Comparison of ENCODE assay signal across 13 cellular contexts in genomic region chr10:119644215-119644826, GRCh38. TPM values are rescaled to one million over a fixed set of nuclear protein-coding genes. Genes with fewer than 3 reads are reported as not detected.
DNase-seq lines count a peak whose midpoint lies in the region; ATAC-seq and TF ChIP-seq lines count a peak whose summit lies in the region.
"Had no signal": no experiment of that assay in that cellular context is flagged by ENCODE, and none has a peak within 500 bp of the region (broad histone marks: within the 10 kb centered on the region; RNA-seq: fewer than 3 reads in every experiment).

No MANE protein-coding gene starts in this region.

- peaks cover 7% of the 10 kb centered on the region; the same call in 1 of the 2 replicates for H3K4me1 Mint-ChIP-seq in WTC11
- H3K4me1 Mint-ChIP-seq: B cell had no signal

- intact Hi-C loops in head of caudate nucleus (cut with DNase I) = no loop called here

- peaks cover 4% of the 10 kb centered on the region; the same call in 1 of the 2 replicates for H3K36me3 Mint-ChIP-seq in WTC11

- H3K27ac ChIP-seq in 22Rv1 = no peak overlapping the region
- H3K27ac ChIP-seq: PC-9, thoracic aorta had no signal

- POLR2A ChIA-PET in WTC11 (lab: Charles Lee) = no interaction called here

- no peak overlapping the region for H3K4me3 ChIP-seq in MG63
- H3K4me3 ChIP-seq: PC-9, thoracic aorta had no signal

- CTCF ChIA-PET in WTC11 (lab: Charles Lee) = interaction anchor here (0.5 to 2.0 kb wide), 19 partner anchors 10 to 569 kb away, joined by 3 to 18 read pairs (median 5); partner anchors contain the start of gene INPP5F

- TF ChIP-seq CTCF in 22Rv1 (IDR thresholded peaks at IDR 0.05) (peak; percentile 40; the same call in 1 of the 2 replicates), GM12874 (IDR thresholded peaks at IDR 0.05; ENCODE audit: insufficient read depth, low read depth, low read length) (peak; percentile 7; the same call in 1 of the 2 replicates), WTC11 (IDR thresholded peaks at IDR 0.05) (peak; percentile 29; the same call in 1 of the 2 replicates)

- in situ Hi-C loops in ACHN (cut with HindIII; ENCODE audit: low pct_ligation_motif_present, low pct_unique_long_range_greater_than_20kb, low sequenced_read_pairs) = no loop called here

- DNase-seq in WTC11 (ENCODE audit: low spot score) = peak; percentile 78
- DNase-seq in head of caudate nucleus = peak in 29 of 42 donors; percentile 13 to 85 (median 50)
- DNase-seq in globus pallidus (ENCODE audit: low spot score) = no peak
- DNase-seq in ACHN = no peak
- no peak for DNase-seq in MG63
- DNase-seq: activated CD4-positive, alpha-beta T cell treated with anti-CD3 and anti-CD28 coated beads for 36 hours; NCI-H1048; PC-9 had no signal

- no peaks in the 10 kb centered on the region; the same call in 1 of the 2 replicates for H3K27me3 Mint-ChIP-seq in WTC11 (ENCODE audit: low read depth)
- H3K27me3 Mint-ChIP-seq: activated CD4-positive, alpha-beta T cell treated with anti-CD3 and anti-CD28 coated beads for 36 hours had no signal

- H3K27me3 ChIP-seq in MG63 = no peaks in the 10 kb centered on the region

- no peak overlapping the region for H3K4me3 Mint-ChIP-seq in WTC11
- H3K4me3 Mint-ChIP-seq: activated CD4-positive, alpha-beta T cell treated with anti-CD3 and anti-CD28 coated beads for 36 hours; B cell had no signal

- no peaks in the 10 kb centered on the region for H3K36me3 ChIP-seq in MG63
- H3K36me3 ChIP-seq: thoracic aorta had no signal

- peak; percentile 99 for ATAC-seq in WTC11
- no peak for ATAC-seq in GM18867 (IDR thresholded peaks at IDR 0.05; ENCODE audit: unreplicated experiment)
- ATAC-seq: activated CD4-positive, alpha-beta T cell treated with anti-CD3 and anti-CD28 coated beads for 36 hours had no signal

- no peak overlapping the region for H3K27ac Mint-ChIP-seq in WTC11
- H3K27ac Mint-ChIP-seq: activated CD4-positive, alpha-beta T cell treated with anti-CD3 and anti-CD28 coated beads for 36 hours; B cell had no signal

- peaks cover 9% of the 10 kb centered on the region for H3K9me3 Mint-ChIP-seq in WTC11

- H3K9me3 ChIP-seq in MG63 = no peaks in the 10 kb centered on the region

TF ChIP-seq in WTC11, 78 proteins besides CTCF, POLR2A, EP300 and RAD21:
- no peak for TF ChIP-seq ZNF219 (CRISPR knock-in tag; IDR thresholded peaks at IDR 0.05; ENCODE audit: borderline replicate concordance)
- TF ChIP-seq MAX (CRISPR knock-in tag; IDR thresholded peaks at IDR 0.05) = no peak
- TF ChIP-seq, protein P1, sequence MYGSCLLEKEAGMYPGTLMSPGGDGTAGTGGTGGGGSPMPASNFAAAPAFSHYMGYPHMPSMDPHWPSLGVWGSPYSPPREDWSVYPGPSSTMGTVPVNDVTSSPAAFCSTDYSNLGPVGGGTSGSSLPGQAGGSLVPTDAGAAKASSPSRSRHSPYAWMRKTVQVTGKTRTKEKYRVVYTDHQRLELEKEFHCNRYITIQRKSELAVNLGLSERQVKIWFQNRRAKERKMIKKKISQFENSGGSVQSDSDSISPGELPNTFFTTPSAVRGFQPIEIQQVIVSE (CRISPR knock-in tag; IDR thresholded peaks at IDR 0.05; ENCODE audit: borderline replicate concordance) = no peak
- no peak for TF ChIP-seq KAT7 (CRISPR knock-in tag; IDR thresholded peaks at IDR 0.05; ENCODE audit: borderline replicate concordance)
- TF ChIP-seq, protein P2, sequence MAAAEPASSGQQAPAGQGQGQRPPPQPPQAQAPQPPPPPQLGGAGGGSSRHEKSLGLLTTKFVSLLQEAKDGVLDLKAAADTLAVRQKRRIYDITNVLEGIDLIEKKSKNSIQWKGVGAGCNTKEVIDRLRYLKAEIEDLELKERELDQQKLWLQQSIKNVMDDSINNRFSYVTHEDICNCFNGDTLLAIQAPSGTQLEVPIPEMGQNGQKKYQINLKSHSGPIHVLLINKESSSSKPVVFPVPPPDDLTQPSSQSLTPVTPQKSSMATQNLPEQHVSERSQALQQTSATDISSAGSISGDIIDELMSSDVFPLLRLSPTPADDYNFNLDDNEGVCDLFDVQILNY (CRISPR knock-in tag; IDR thresholded peaks at IDR 0.05) = no peak
- no peak for TF ChIP-seq ZNF423 (CRISPR knock-in tag; IDR thresholded peaks at IDR 0.05)
- TF ChIP-seq SMAD3 (CRISPR knock-in tag; IDR thresholded peaks at IDR 0.05; ENCODE audit: borderline replicate concordance) = no peak
- no peak for TF ChIP-seq FOXJ3 (CRISPR knock-in tag; IDR thresholded peaks at IDR 0.05; ENCODE audit: borderline replicate concordance)
- TF ChIP-seq CREB1 (CRISPR knock-in tag; IDR thresholded peaks at IDR 0.05) = no peak
- no peak for TF ChIP-seq FOXK1 (CRISPR knock-in tag; IDR thresholded peaks at IDR 0.05)
- TF ChIP-seq ZNF263 (CRISPR knock-in tag; IDR thresholded peaks at IDR 0.05; ENCODE audit: low read depth) = no peak
- TF ChIP-seq MXD4 (CRISPR knock-in tag; IDR thresholded peaks at IDR 0.05; ENCODE audit: borderline replicate concordance) = no peak
- TF ChIP-seq MYBL2 (CRISPR knock-in tag; IDR thresholded peaks at IDR 0.05) = no peak
- TF ChIP-seq NFE2L1 (CRISPR knock-in tag; IDR thresholded peaks at IDR 0.05) = no peak
- no peak for TF ChIP-seq ATF1 (CRISPR knock-in tag; IDR thresholded peaks at IDR 0.05)
- no peak for TF ChIP-seq NR3C1 (CRISPR knock-in tag; conservative IDR thresholded peaks at IDR 0.05; ENCODE audit: low read depth)
- TF ChIP-seq, protein P3, sequence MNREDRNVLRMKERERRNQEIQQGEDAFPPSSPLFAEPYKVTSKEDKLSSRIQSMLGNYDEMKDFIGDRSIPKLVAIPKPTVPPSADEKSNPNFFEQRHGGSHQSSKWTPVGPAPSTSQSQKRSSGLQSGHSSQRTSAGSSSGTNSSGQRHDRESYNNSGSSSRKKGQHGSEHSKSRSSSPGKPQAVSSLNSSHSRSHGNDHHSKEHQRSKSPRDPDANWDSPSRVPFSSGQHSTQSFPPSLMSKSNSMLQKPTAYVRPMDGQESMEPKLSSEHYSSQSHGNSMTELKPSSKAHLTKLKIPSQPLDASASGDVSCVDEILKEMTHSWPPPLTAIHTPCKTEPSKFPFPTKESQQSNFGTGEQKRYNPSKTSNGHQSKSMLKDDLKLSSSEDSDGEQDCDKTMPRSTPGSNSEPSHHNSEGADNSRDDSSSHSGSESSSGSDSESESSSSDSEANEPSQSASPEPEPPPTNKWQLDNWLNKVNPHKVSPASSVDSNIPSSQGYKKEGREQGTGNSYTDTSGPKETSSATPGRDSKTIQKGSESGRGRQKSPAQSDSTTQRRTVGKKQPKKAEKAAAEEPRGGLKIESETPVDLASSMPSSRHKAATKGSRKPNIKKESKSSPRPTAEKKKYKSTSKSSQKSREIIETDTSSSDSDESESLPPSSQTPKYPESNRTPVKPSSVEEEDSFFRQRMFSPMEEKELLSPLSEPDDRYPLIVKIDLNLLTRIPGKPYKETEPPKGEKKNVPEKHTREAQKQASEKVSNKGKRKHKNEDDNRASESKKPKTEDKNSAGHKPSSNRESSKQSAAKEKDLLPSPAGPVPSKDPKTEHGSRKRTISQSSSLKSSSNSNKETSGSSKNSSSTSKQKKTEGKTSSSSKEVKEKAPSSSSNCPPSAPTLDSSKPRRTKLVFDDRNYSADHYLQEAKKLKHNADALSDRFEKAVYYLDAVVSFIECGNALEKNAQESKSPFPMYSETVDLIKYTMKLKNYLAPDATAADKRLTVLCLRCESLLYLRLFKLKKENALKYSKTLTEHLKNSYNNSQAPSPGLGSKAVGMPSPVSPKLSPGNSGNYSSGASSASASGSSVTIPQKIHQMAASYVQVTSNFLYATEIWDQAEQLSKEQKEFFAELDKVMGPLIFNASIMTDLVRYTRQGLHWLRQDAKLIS (CRISPR knock-in tag; IDR thresholded peaks at IDR 0.05; ENCODE audit: borderline replicate concordance) = no peak
- TF ChIP-seq, protein P4, sequence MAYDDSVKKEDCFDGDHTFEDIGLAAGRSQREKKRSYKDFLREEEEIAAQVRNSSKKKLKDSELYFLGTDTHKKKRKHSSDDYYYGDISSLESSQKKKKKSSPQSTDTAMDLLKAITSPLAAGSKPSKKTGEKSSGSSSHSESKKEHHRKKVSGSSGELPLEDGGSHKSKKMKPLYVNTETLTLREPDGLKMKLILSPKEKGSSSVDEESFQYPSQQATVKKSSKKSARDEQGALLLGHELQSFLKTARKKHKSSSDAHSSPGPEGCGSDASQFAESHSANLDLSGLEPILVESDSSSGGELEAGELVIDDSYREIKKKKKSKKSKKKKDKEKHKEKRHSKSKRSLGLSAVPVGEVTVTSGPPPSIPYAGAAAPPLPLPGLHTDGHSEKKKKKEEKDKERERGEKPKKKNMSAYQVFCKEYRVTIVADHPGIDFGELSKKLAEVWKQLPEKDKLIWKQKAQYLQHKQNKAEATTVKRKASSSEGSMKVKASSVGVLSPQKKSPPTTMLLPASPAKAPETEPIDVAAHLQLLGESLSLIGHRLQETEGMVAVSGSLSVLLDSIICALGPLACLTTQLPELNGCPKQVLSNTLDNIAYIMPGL (CRISPR knock-in tag; IDR thresholded peaks at IDR 0.05) = no peak
TF ChIP-seq in WTC11: peak in this region for 0.

RNA-seq across cellular contexts. Expression of gene BAG3, which starts 6.9 kb away (rescaled TPM):
- 15.7 to 16.8 TPM (median 15.9 TPM) in 3 replicates for total RNA-seq in WTC11 (2021)
- 26.9 and 31.9 TPM in 2 replicates for total RNA-seq in MG63 (2014; rRNA removed; shearing (Covaris generic); ENCODE audit: low replicate concordance)

RNA-seq across cellular contexts. Expression of gene TIAL1, which starts 47.6 kb away (rescaled TPM):
- 170 to 178 TPM (median 176 TPM) in 3 replicates for total RNA-seq in WTC11 (2021)
- total RNA-seq in MG63 (2014; rRNA removed; shearing (Covaris generic); ENCODE audit: low replicate concordance) = 29.2 and 30.7 TPM in 2 replicates

Comparison
In these comparisons a context has a peak if more than half of its experiments do, and no peak if none do; other contexts are left out.
1. DNase-seq: peak in WTC11 (single experiment) and head of caudate nucleus (29 of 42); none in globus pallidus (single experiment), ACHN (single experiment) and MG63 (single experiment).
2. Peak in every context shown above with its lines, with median percentiles within 50 percentile points of each other: CTCF ChIP-seq.